ENCODE assay signal across 8 cellular contexts in the genomic region with DNA sequence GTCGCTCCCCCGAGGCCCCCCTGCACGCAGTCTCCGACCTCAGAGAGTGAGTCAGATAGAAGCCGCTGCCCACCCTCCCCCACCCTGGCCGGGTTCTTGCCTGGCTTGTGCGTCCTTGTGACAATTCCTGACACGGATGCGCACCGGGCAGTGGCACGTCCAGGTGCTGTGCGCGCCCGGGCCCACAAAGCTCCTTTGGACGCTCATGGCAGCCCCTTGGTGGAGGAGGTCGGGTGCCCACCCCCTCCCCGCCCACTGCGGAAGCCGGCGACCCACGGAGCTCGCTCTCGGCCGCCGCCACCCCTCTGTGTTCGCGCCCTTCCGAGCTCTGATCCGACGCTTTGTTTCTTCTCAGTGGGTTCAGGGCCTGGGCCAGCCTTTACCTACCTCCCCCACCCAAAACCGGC. TPM values are rescaled to one million over a fixed set of nuclear protein-coding genes. Genes with fewer than 3 reads are reported as not detected.
DNase-seq lines count a peak whose midpoint lies in the region; ATAC-seq and TF ChIP-seq lines count a peak whose summit lies in the region.

No MANE protein-coding gene starts in this region.

- H3K9me3 Mint-ChIP-seq in brain: peaks cover 0 to 7% (median 0%) of the 10 kb centered on the region in 5 experiments

- ATAC-seq in sciatic nerve (peak; percentile 27), HG02884 (IDR thresholded peaks at IDR 0.05; ENCODE audit: unreplicated experiment) (no peak), GM21723 (IDR thresholded peaks at IDR 0.05; ENCODE audit: unreplicated experiment) (no peak)

- no peaks in the 10 kb centered on the region; the same call in 1 of the 2 replicates for H3K36me3 ChIP-seq in iPS DF 6.9 (ENCODE audit: control insufficient read depth, insufficient read depth, low read length)

- intact Hi-C loops in sciatic nerve (cut with DNase I): no loop called here

- peak overlapping the region; percentile 39 for H3K4me3 ChIP-seq in iPS DF 6.9 (ENCODE audit: low read length)

- peak overlapping the region; percentile 94 to 99 (median 98) for H3K27ac Mint-ChIP-seq in brain

- no peaks in the 10 kb centered on the region for H3K9me3 ChIP-seq in iPS DF 6.9 (ENCODE audit: control insufficient read depth, insufficient read depth, low read length)

- H3K27ac ChIP-seq in 22Rv1 (peak overlapping the region; percentile 66), iPS DF 6.9 (ENCODE audit: low read length) (no peak overlapping the region)

- H3K27me3 Mint-ChIP-seq in brain: peaks cover 10% of the 10 kb centered on the region

- H3K27me3 ChIP-seq in iPS DF 6.9 (ENCODE audit: control insufficient read depth, insufficient read depth, low read length): no peaks in the 10 kb centered on the region

- peaks cover 51% of the 10 kb centered on the region for H3K4me1 Mint-ChIP-seq in brain

- H3K4me1 ChIP-seq in iPS DF 6.9 (ENCODE audit: control insufficient read depth, insufficient read depth, low read length): peaks cover 14% of the 10 kb centered on the region

- WGBS in iPS DF 6.9 (ENCODE audit: insufficient coverage, insufficient read length): no CpG with 5 or more reads among the region's 31 CpGs

- DNase-seq in GM04503 (ENCODE audit: low read depth) (peak; percentile 69), OCI-M1 (lab: John Stamatoyannopoulos, UW) (peak; percentile 92), iPS DF 6.9 (ENCODE audit: low read depth, low spot score) (no peak), sciatic nerve (ENCODE audit: low spot score) (peak; percentile 81)

- peaks cover 1% of the 10 kb centered on the region for H3K36me3 Mint-ChIP-seq in brain

- no peak for TF ChIP-seq CTCF in 22Rv1 (IDR thresholded peaks at IDR 0.05)
- TF ChIP-seq CTCF in brain (conservative IDR thresholded peaks at IDR 0.05): no peak

- H3K4me3 Mint-ChIP-seq in brain: peak overlapping the region; percentile 95 to 98 (median 97)

RNA-seq across cellular contexts. Expression of a gene that starts 0.7 kb away (rescaled TPM):
- polyA plus RNA-seq in brain (ENCODE audit: insufficient read depth, low read depth, low replicate concordance): 1,475 TPM
- 2.0 TPM for total RNA-seq in sciatic nerve

RNA-seq across cellular contexts. Expression of a gene that starts 3.8 kb away (rescaled TPM):
- polyA plus RNA-seq in brain (ENCODE audit: insufficient read depth, low read depth, low replicate concordance): 2.1 TPM
- total RNA-seq in sciatic nerve: 5.8 TPM

RNA-seq across cellular contexts. Expression of a gene that starts 26.1 kb away (rescaled TPM):
- 58.6 TPM for polyA plus RNA-seq in brain (ENCODE audit: insufficient read depth, low read depth, low replicate concordance)
- total RNA-seq in sciatic nerve: 60.2 TPM

RNA-seq across cellular contexts. Expression of a gene that starts 49.1 kb away (rescaled TPM):
- 137 TPM for polyA plus RNA-seq in brain (ENCODE audit: insufficient read depth, low read depth, low replicate concordance)
- total RNA-seq in sciatic nerve: 206 TPM
